22 cellular contexts compared by ENCODE assay signal in genomic region chr12:52628111-52628507, GRCh38. TPM values are rescaled to one million over a fixed set of nuclear protein-coding genes. Genes with fewer than 3 reads are reported as not detected.
"Had no signal": no experiment of that assay in that cellular context is flagged by ENCODE, and none has a peak within 500 bp of the region (broad histone marks: within the 10 kb centered on the region; RNA-seq: fewer than 3 reads in every experiment).

No MANE protein-coding gene starts in this region.

- DNase-seq: activated naive CD4-positive, alpha-beta T cell treated with Interleukin-2 at 50 U/mL for 16 hours; aorta; dorsolateral prefrontal cortex; esophagus squamous epithelium; foreskin fibroblast; glutamatergic neuron; left colon; mucosa of descending colon; nephron progenitor cell; psoas muscle; stimulated activated CD4-positive, alpha-beta T cell treated with anti-CD3 and anti-CD28 coated beads, Interleukin-12 subunit alpha, Interleukin-12 subunit beta, amount 100 ng/mL, for 4 hours; stimulated activated CD4-positive, alpha-beta T cell treated with anti-CD3 and anti-CD28 coated beads, Interleukin-2, amount 100 ng/mL, for 48 hours; SW 1271; T-helper 9 cell; uterus had no signal

- H3K27ac Mint-ChIP-seq: nephron progenitor cell had no signal

- ATAC-seq: left colon, mucosa of descending colon, psoas muscle, sciatic nerve had no signal

- H3K4me3 Mint-ChIP-seq: nephron progenitor cell had no signal

RNA-seq across cellular contexts. Expression of gene KRT73, which starts 9.8 kb away (rescaled TPM):
- total RNA-seq: activated CD8-positive, alpha-beta memory T cell treated with anti-CD3 and anti-CD28 coated beads for 36 hours; aorta; breast epithelium; chondrocyte; left colon; lung microvascular endothelial cell; mucosa of descending colon; omental fat pad; psoas muscle; sciatic nerve; SJSA1; uterus had no signal

RNA-seq across cellular contexts. Expression of gene KRT2, which starts 23.9 kb away (rescaled TPM):
- total RNA-seq: activated CD8-positive, alpha-beta memory T cell treated with anti-CD3 and anti-CD28 coated beads for 36 hours; aorta; breast epithelium; chondrocyte; left colon; lung microvascular endothelial cell; omental fat pad; psoas muscle; sciatic nerve; SJSA1; uterus had no signal

RNA-seq across cellular contexts. Expression of gene KRT72, which starts 26.8 kb away (rescaled TPM):
- total RNA-seq: activated CD8-positive, alpha-beta memory T cell treated with anti-CD3 and anti-CD28 coated beads for 36 hours; aorta; breast epithelium; chondrocyte; esophagus squamous epithelium; left colon; lung microvascular endothelial cell; mucosa of descending colon; psoas muscle; SJSA1 had no signal

RNA-seq across cellular contexts. Expression of gene KRT1, which starts 52.1 kb away (rescaled TPM):
- total RNA-seq: activated CD8-positive, alpha-beta memory T cell treated with anti-CD3 and anti-CD28 coated beads for 36 hours; breast epithelium; chondrocyte; left colon; lung microvascular endothelial cell had no signal

RNA-seq across cellular contexts. Expression of gene KRT74, which starts 54.5 kb away (rescaled TPM):
- total RNA-seq: activated CD8-positive, alpha-beta memory T cell treated with anti-CD3 and anti-CD28 coated beads for 36 hours; aorta; breast epithelium; chondrocyte; dorsolateral prefrontal cortex; left colon; lung microvascular endothelial cell; mucosa of descending colon; omental fat pad; psoas muscle; sciatic nerve; SJSA1; uterus had no signal
